In genomic region chr11:64340671-64341335, GRCh38 we compare ENCODE assay signal across 9 cellular contexts. TPM values are rescaled to one million over a fixed set of nuclear protein-coding genes. Genes with fewer than 3 reads are reported as not detected.
DNase-seq lines count a peak whose midpoint lies in the region; ATAC-seq, FAIRE-seq and TF ChIP-seq lines count a peak whose summit lies in the region.
"Had no signal": no experiment of that assay in that cellular context is flagged by ENCODE, and none has a peak within 500 bp of the region (broad histone marks: within the 10 kb centered on the region; RNA-seq: fewer than 3 reads in every experiment).

No MANE protein-coding gene starts in this region.

- H3K27ac ChIP-seq in BLaER1 treated with 17β-estradiol and CSF1 and Interleukin-3, amounts not matched to agents 10 nM and 100 nM = peak overlapping the region; percentile 33 to 93 (median 82); a peak in 21 of 22 replicates
- no peak overlapping the region for H3K27ac ChIP-seq in aorta (ENCODE audit: low read depth in 1 of 2, low read length in 2 of 2)

- WGBS in aorta, 2 donors = 51 to 53% methylated on average over 31 to 33 of the region's 33 CpGs

- intact Hi-C loops in aorta (cut with DNase I) = no loop called here

- DNase-seq in HEK293T (ENCODE audit: extremely low spot score) = peak; percentile 82
- peak; percentile 57 for DNase-seq in T-helper 22 cell (ENCODE audit: low read depth)
- no peak for DNase-seq in bronchial epithelial cell (ENCODE audit: low read depth)
- peak; percentile 62 for DNase-seq in neural crest cell (ENCODE audit: low read depth, low spot score)
- DNase-seq in aorta = peak; percentile 74 to 89
- DNase-seq in HFFc6 = no peak
- no peak for DNase-seq in NCI-H1092 treated with DMSO at 0.1 percent for 48 hours (lab: John Stamatoyannopoulos, UW)

- peak overlapping the region; percentile 63 to 83 (median 73); a peak in 21 of 22 replicates for H3K9ac ChIP-seq in BLaER1 treated with 17β-estradiol and CSF1 and Interleukin-3, amounts not matched to agents 10 nM and 100 nM

- no peaks in the 10 kb centered on the region; a peak in 2 of 22 replicates for H3K36me3 ChIP-seq in BLaER1 treated with 17β-estradiol and CSF1 and Interleukin-3, amounts not matched to agents 10 nM and 100 nM
- no peaks in the 10 kb centered on the region for H3K36me3 ChIP-seq in bronchial epithelial cell (ENCODE audit: control insufficient read depth, insufficient read depth, low read length)
- H3K36me3 ChIP-seq in aorta (ENCODE audit: control insufficient read depth in 1 of 2, insufficient read depth in 2 of 2, low read length in 1 of 2) = no peaks in the 10 kb centered on the region

- H3K4me3 Mint-ChIP-seq in neural crest cell = no peak overlapping the region
- H3K4me3 Mint-ChIP-seq in HFFc6 = no peak overlapping the region

- peak overlapping the region; percentile 33 to 65 (median 50) for H3K4me3 ChIP-seq in BLaER1 treated with 17β-estradiol and CSF1 and Interleukin-3, amounts not matched to agents 10 nM and 100 nM
- no peak overlapping the region for H3K4me3 ChIP-seq in bronchial epithelial cell (ENCODE audit: low read depth, low read length)
- H3K4me3 ChIP-seq in aorta (ENCODE audit: low read length in 2 of 2) = no peak overlapping the region

- no peak for FAIRE-seq in bronchial epithelial cell (lab: Jason Lieb, UNC)
- FAIRE-seq: G401.6 had no signal

- H3K27ac Mint-ChIP-seq in neural crest cell (ENCODE audit: unreplicated experiment) (no peak overlapping the region), HFFc6 (no peak overlapping the region)

- H3K4me2 ChIP-seq in BLaER1 treated with 17β-estradiol and CSF1 and Interleukin-3, amounts not matched to agents 10 nM and 100 nM = peak overlapping the region; percentile 74 to 95 (median 90)

- H3K27me3 Mint-ChIP-seq in neural crest cell (ENCODE audit: low read depth) (peaks cover 6% of the 10 kb centered on the region), HFFc6 (ENCODE audit: insufficient read depth) (peaks cover 8% of the 10 kb centered on the region; the same call in 1 of the 2 replicates)

- ATAC-seq in aorta (ENCODE audit: low FRiP score) = no peak

- H3K36me3 Mint-ChIP-seq in neural crest cell (ENCODE audit: low read depth) = no peaks in the 10 kb centered on the region
- no peaks in the 10 kb centered on the region for H3K36me3 Mint-ChIP-seq in HFFc6 (ENCODE audit: low read depth)

- H4K20me1 ChIP-seq in BLaER1 treated with 17β-estradiol and CSF1 and Interleukin-3, amounts not matched to agents 10 nM and 100 nM = no peaks in the 10 kb centered on the region; a peak in 1 of 22 replicates

- H3K9me3 Mint-ChIP-seq in neural crest cell (no peaks in the 10 kb centered on the region), HFFc6 (no peaks in the 10 kb centered on the region)

- H3K9me3 ChIP-seq in BLaER1 treated with 17β-estradiol and CSF1 and Interleukin-3, amounts not matched to agents 10 nM and 100 nM (replicated peaks in 1 of 11) = no peaks in the 10 kb centered on the region
- no peaks in the 10 kb centered on the region for H3K9me3 ChIP-seq in aorta (ENCODE audit: control insufficient read depth, low read length)

- no peaks in the 10 kb centered on the region for H3K27me3 ChIP-seq in BLaER1 treated with 17β-estradiol and CSF1 and Interleukin-3, amounts not matched to agents 10 nM and 100 nM
- H3K27me3 ChIP-seq in bronchial epithelial cell (ENCODE audit: control insufficient read depth, insufficient read depth, low read length) (no peaks in the 10 kb centered on the region), aorta (ENCODE audit: control insufficient read depth in 1 of 2, insufficient read depth in 2 of 2, low read length in 1 of 2) (no peaks in the 10 kb centered on the region)

- H3K4me1 ChIP-seq in BLaER1 treated with 17β-estradiol and CSF1 and Interleukin-3, amounts not matched to agents 10 nM and 100 nM = peaks cover 43 to 95% (median 82%) of the 10 kb centered on the region in 10 experiments
- no peaks in the 10 kb centered on the region for H3K4me1 ChIP-seq in aorta (ENCODE audit: control insufficient read depth in 1 of 2, insufficient read depth in 2 of 2, low read length in 2 of 2)

- peaks cover 11% of the 10 kb centered on the region for H3K4me1 Mint-ChIP-seq in neural crest cell
- no peaks in the 10 kb centered on the region for H3K4me1 Mint-ChIP-seq in HFFc6 (ENCODE audit: low read depth)

- POLR2A ChIA-PET in HEK293T (lab: Yijun Ruan, JAX) = interaction anchor here (0.6 to 6.3 kb wide), 4 partner anchors 17 to 1008 kb away, joined by 3 to 46 read pairs (median 6); partner anchors contain the start of genes BAD, GPR137, PRDX5 and TRMT112

- TF ChIP-seq CTCF in bronchial epithelial cell (IDR thresholded peaks at IDR 0.05; ENCODE audit: insufficient read depth, low read length, severe bottlenecking) (peak; percentile 3), neural crest cell (conservative IDR thresholded peaks at IDR 0.05) (no peak), HFFc6 (IDR thresholded peaks at IDR 0.05) (no peak; the same call in 1 of the 2 replicates)

- CTCF ChIA-PET in HEK293T (lab: Yijun Ruan, JAX) = interaction anchor here (1.2 to 4.3 kb wide), 3 partner anchors 9 to 23 kb away, joined by 4 to 33 read pairs (median 7); partner anchors contain the start of genes PRDX5 and TRMT112

TF ChIP-seq in HEK293T, 16 proteins besides CTCF, POLR2A, EP300 and RAD21:
- TF ChIP-seq FOXA1 (IDR thresholded peaks at IDR 0.05) (no peak), BHLHE40 (IDR thresholded peaks at IDR 0.05; ENCODE audit: borderline replicate concordance) (no peak), L3MBTL2 (conservative IDR thresholded peaks at IDR 0.05) (no peak)

RNA-seq across cellular contexts. Expression of gene CCDC88B, which starts 0.8 kb away (rescaled TPM):
- total RNA-seq in bronchial epithelial cell (2.9 TPM in 2 replicates), neural crest cell (0.91 and 1.1 TPM in 2 replicates), aorta (10 to 100 TPM in 1 of 2 donors, 1 to 10 TPM in 1; 7.4 to 19.0 TPM)
- polyA plus RNA-seq in aorta = 10 to 100 TPM; 13.4 to 28.5 TPM
- total RNA-seq in HFFc6 (2021; fragmentation: NEBNext Ultra II Directional; extraction: Animal tissue kit (Norgen Biotek cat#: 25700)) = 1 to 10 TPM in 4 of 6 experiments, under 1 TPM in 2; 0.45 to 1.9 (median 1.7) TPM

RNA-seq across cellular contexts. Expression of gene RPS6KA4, which starts 18.2 kb away (rescaled TPM):
- total RNA-seq in bronchial epithelial cell = 39.7 and 59.5 TPM in 2 replicates
- 12.6 and 17.6 TPM in 2 replicates for total RNA-seq in neural crest cell
- total RNA-seq in aorta = 10 to 100 TPM; 25.8 to 31.8 TPM
- 10 to 100 TPM; 14.1 to 27.2 TPM for polyA plus RNA-seq in aorta
- 10 to 100 TPM; 42.9 to 63.4 (median 56.6) TPM for total RNA-seq in HFFc6 (2021; fragmentation: NEBNext Ultra II Directional; extraction: Animal tissue kit (Norgen Biotek cat#: 25700))

RNA-seq across cellular contexts. Expression of gene PRDX5, which starts 22.9 kb away (rescaled TPM):
- total RNA-seq in bronchial epithelial cell (649 and 769 TPM in 2 replicates), neural crest cell (148 and 168 TPM in 2 replicates), aorta (10 to 100 TPM; 69.9 to 95.7 TPM)
- 100 to 1,000 TPM; 188 to 316 TPM for polyA plus RNA-seq in aorta
- total RNA-seq in HFFc6 (2021; fragmentation: NEBNext Ultra II Directional; extraction: Animal tissue kit (Norgen Biotek cat#: 25700)) = 100 to 1,000 TPM; 161 to 207 (median 186) TPM

RNA-seq across cellular contexts. Expression of gene TRMT112, which starts 23.4 kb away (rescaled TPM):
- total RNA-seq in bronchial epithelial cell = 355 and 587 TPM in 2 replicates
- 201 and 207 TPM in 2 replicates for total RNA-seq in neural crest cell
- total RNA-seq in aorta = 100 to 1,000 TPM; 139 TPM
- 100 to 1,000 TPM; 207 to 270 TPM for polyA plus RNA-seq in aorta
- 100 to 1,000 TPM; 246 to 269 (median 261) TPM for total RNA-seq in HFFc6 (2021; fragmentation: NEBNext Ultra II Directional; extraction: Animal tissue kit (Norgen Biotek cat#: 25700))

RNA-seq across cellular contexts. Expression of gene ESRRA, which starts 35.5 kb away (rescaled TPM):
- total RNA-seq in bronchial epithelial cell (76.9 and 139 TPM in 2 replicates), neural crest cell (33.8 and 34.7 TPM in 2 replicates), aorta (10 to 100 TPM; 25.9 to 27.6 TPM)
- polyA plus RNA-seq in aorta = 10 to 100 TPM; 32.3 to 54.7 TPM
- total RNA-seq in HFFc6 (2021; fragmentation: NEBNext Ultra II Directional; extraction: Animal tissue kit (Norgen Biotek cat#: 25700)) = 10 to 100 TPM; 18.9 to 25.0 (median 21.7) TPM

Comparison
In these comparisons a context has a peak if more than half of its experiments do, and no peak if none do; other contexts are left out.
1. H3K27ac ChIP-seq: peak in BLaER1 treated with 17β-estradiol and CSF1 and Interleukin-3, amounts not matched to agents 10 nM and 100 nM (11 of 11); none in aorta (0 of 2).
2. H3K4me3 ChIP-seq: peak in BLaER1 treated with 17β-estradiol and CSF1 and Interleukin-3, amounts not matched to agents 10 nM and 100 nM (10 of 10); none in bronchial epithelial cell (single experiment) and aorta (0 of 2).
3. DNase-seq: peak in HEK293T (single experiment), T-helper 22 cell (single experiment), neural crest cell (single experiment) and aorta (2 of 2); none in bronchial epithelial cell (single experiment), HFFc6 (single experiment) and NCI-H1092 treated with DMSO at 0.1 percent for 48 hours (single experiment).